In genomic region chr4:107988763-107989035, GRCh38 we compare ENCODE assay signal across 9 cellular contexts. TPM values are rescaled to one million over a fixed set of nuclear protein-coding genes. Genes with fewer than 3 reads are reported as not detected.
DNase-seq lines count a peak whose midpoint lies in the region; TF ChIP-seq lines count a peak whose summit lies in the region.
"Had no signal": no experiment of that assay in that cellular context is flagged by ENCODE, and none has a peak within 500 bp of the region (broad histone marks: within the 10 kb centered on the region; RNA-seq: fewer than 3 reads in every experiment).

No MANE protein-coding gene starts in this region.

- POLR2A ChIA-PET in MCF 10A (lab: Yijun Ruan, JAX) = interaction anchor here (0.6 to 1.5 kb wide), 2 partner anchors 164 to 1683 kb away, joined by 3 to 5 read pairs; partner anchors contain the start of gene SGMS2

- 29% methylated on average over 5 of the region's 5 CpGs for WGBS in prostate gland

- no peaks in the 10 kb centered on the region for H3K27me3 Mint-ChIP-seq in MCF 10A (ENCODE audit: insufficient read depth, unreplicated experiment)

- no peaks in the 10 kb centered on the region for H3K36me3 ChIP-seq in prostate gland

- H3K9me3 ChIP-seq in prostate gland = no peaks in the 10 kb centered on the region

- H3K4me1 Mint-ChIP-seq in MCF 10A (ENCODE audit: insufficient read depth, unreplicated experiment) = peaks cover 15% of the 10 kb centered on the region

- no peak overlapping the region for H3K27ac Mint-ChIP-seq in MCF 10A (ENCODE audit: low read depth, unreplicated experiment)

- CTCF ChIA-PET in MCF 10A (lab: Yijun Ruan, JAX) = no interaction called here

- H3K4me3 Mint-ChIP-seq in MCF 10A (ENCODE audit: unreplicated experiment) = peak overlapping the region; percentile 90

- intact Hi-C loops in MCF 10A (cut with micrococcal nuclease) = no loop called here
- intact Hi-C loops in prostate gland (cut with DNase I) = loop anchor here (5.0 kb wide), 1 partner anchor 246 kb away; no protein-coding TSS in a partner anchor

- TF ChIP-seq CTCF in LNCaP clone FGC (IDR thresholded peaks at IDR 0.05; ENCODE audit: control insufficient read depth, extremely low read depth, insufficient read depth) (no peak), MCF 10A (IDR thresholded peaks at IDR 0.05; ENCODE audit: unreplicated experiment) (no peak), prostate gland (IDR thresholded peaks at IDR 0.05) (no peak)

- peak overlapping the region; percentile 50 to 86 for H3K27ac ChIP-seq in prostate gland

- no peaks in the 10 kb centered on the region for H3K27me3 ChIP-seq in prostate gland (replicated peaks; ENCODE audit: insufficient read depth)

- BruUV-seq in MCF 10A (replicated peaks; lab: Mats Ljungman, UMichigan) = no TSS peak

- no peaks in the 10 kb centered on the region for H3K9me3 Mint-ChIP-seq in MCF 10A (ENCODE audit: unreplicated experiment)

- H3K4me3 ChIP-seq in LNCaP clone FGC (ENCODE audit: low read depth, low read length) = peak overlapping the region; percentile 85
- H3K4me3 ChIP-seq in prostate gland = no peak overlapping the region

- DNase-seq in DMS79 (lab: John Stamatoyannopoulos, UW) (peak; percentile 0), DMS79 treated with DMSO at 0.1 percent for 48 hours (lab: John Stamatoyannopoulos, UW) (no peak), LNCaP clone FGC (ENCODE audit: low read depth) (peak; percentile 65), MCF 10A (ENCODE audit: unreplicated experiment) (no peak), prostate gland (ENCODE audit: low spot score) (peak; percentile 9), CD1c-positive myeloid dendritic cell (ENCODE audit: extremely low spot score) (no peak), GM03348 (ENCODE audit: low spot score) (no peak), mesenteric fat pad (ENCODE audit: low spot score) (no peak)
- DNase-seq: activated CD8-positive, alpha-beta memory T cell treated with anti-CD3 and anti-CD28 coated beads for 24 hours had no signal

- H3K4me1 ChIP-seq in prostate gland (replicated peaks) = no peaks in the 10 kb centered on the region

- TF ChIP-seq POLR2A in prostate gland (IDR thresholded peaks at IDR 0.05) = no peak

- H3K36me3 Mint-ChIP-seq in MCF 10A (ENCODE audit: insufficient read depth, unreplicated experiment) = no peaks in the 10 kb centered on the region

RNA-seq across cellular contexts. Expression of gene HADH, which starts 1.0 kb away (rescaled TPM):
- 19.2 and 26.2 TPM in 2 replicates for total RNA-seq in MCF 10A (2022)
- total RNA-seq in prostate gland = 10 to 100 TPM; 69.0 to 75.2 TPM
- 111 TPM for total RNA-seq in mesenteric fat pad

RNA-seq across cellular contexts. Expression of gene CYP2U1, which starts 57.4 kb away (rescaled TPM):
- 2.5 and 2.8 TPM in 2 replicates for total RNA-seq in MCF 10A (2022)
- total RNA-seq in prostate gland = 10 to 100 TPM in 1 of 2 donors, 1 to 10 TPM in 1; 8.0 to 13.5 TPM
- total RNA-seq in mesenteric fat pad = 7.6 TPM

Comparison
In these comparisons a context has a peak if more than half of its experiments do, and no peak if none do; other contexts are left out.
1. DNase-seq: peak in DMS79 (single experiment), LNCaP clone FGC (single experiment) and prostate gland (single experiment); none in DMS79 treated with DMSO at 0.1 percent for 48 hours (single experiment), MCF 10A (single experiment), CD1c-positive myeloid dendritic cell (single experiment), GM03348 (single experiment) and mesenteric fat pad (single experiment).